ENCODE assay signal across 24 cellular contexts in the genomic region with DNA sequence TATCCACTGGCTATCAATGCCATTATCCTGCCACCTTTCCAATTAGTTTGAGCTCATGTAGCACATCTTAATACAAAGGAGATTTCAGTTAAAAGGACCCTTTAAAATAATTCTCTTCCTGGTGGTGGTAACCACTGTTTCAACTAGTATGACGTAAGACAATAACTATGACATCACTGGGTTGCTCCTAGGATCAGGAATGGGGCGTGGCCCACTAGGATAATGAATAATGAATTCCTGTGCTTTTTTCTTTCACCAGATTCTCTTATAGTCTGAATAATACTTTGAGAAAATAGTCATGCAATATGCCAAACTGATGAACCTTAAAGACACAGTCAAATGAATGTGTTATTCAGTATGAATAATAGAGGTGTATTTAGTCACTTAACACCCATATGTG. TPM values are rescaled to one million over a fixed set of nuclear protein-coding genes. Genes with fewer than 3 reads are reported as not detected.
DNase-seq lines count a peak whose midpoint lies in the region; ATAC-seq, FAIRE-seq and TF ChIP-seq lines count a peak whose summit lies in the region.
"Had no signal": no experiment of that assay in that cellular context is flagged by ENCODE, and none has a peak within 500 bp of the region (broad histone marks: within the 10 kb centered on the region; RNA-seq: fewer than 3 reads in every experiment).

No MANE protein-coding gene starts in this region.

- TF ChIP-seq CTCF in A673 (conservative IDR thresholded peaks at IDR 0.05; ENCODE audit: low read depth, low read length) (no peak), bronchial epithelial cell (IDR thresholded peaks at IDR 0.05; ENCODE audit: insufficient read depth, low read length, severe bottlenecking) (no peak), keratinocyte (optimal IDR thresholded peaks at IDR 0.05 in 1 of 3, IDR thresholded peaks at IDR 0.05 in 1 of 3, conservative IDR thresholded peaks at IDR 0.05 in 1 of 3; ENCODE audit: extremely low read depth in 1 of 3, insufficient read depth in 2 of 3, low read length in 3 of 3) (no peak)

- H3K79me2 ChIP-seq in keratinocyte (ENCODE audit: control insufficient read depth, insufficient read depth, low read length) (no peaks in the 10 kb centered on the region), mesendoderm (ENCODE audit: control insufficient read depth, insufficient read depth, low read length) (no peaks in the 10 kb centered on the region)

- H3K4me1 ChIP-seq in A673 (ENCODE audit: insufficient read depth, low read length, poor library complexity, severe bottlenecking) (peaks cover 14% of the 10 kb centered on the region), keratinocyte (ENCODE audit: control insufficient read depth, extremely low read depth, insufficient read depth, low read length) (no peaks in the 10 kb centered on the region), mesendoderm (ENCODE audit: control insufficient read depth, low read depth, low read length) (no peaks in the 10 kb centered on the region)
- H3K4me1 ChIP-seq: BLaER1 treated with 17β-estradiol and CSF1 and Interleukin-3, amounts not matched to agents 10 nM and 100 nM; SJCRH30 had no signal

- no peak overlapping the region for H2AFZ ChIP-seq in keratinocyte (ENCODE audit: control insufficient read depth, low read length)
- H2AFZ ChIP-seq: GM23338, PC-9 had no signal

- H3K23ac ChIP-seq in mesendoderm (ENCODE audit: low read length) = no peak overlapping the region

- no peak overlapping the region for H2BK5ac ChIP-seq in mesendoderm (ENCODE audit: low read length)

- H3K9me1 ChIP-seq in keratinocyte (ENCODE audit: control insufficient read depth, extremely low read depth, insufficient read depth, low read length) = no peaks in the 10 kb centered on the region

- H3K36me3 ChIP-seq in A673 (ENCODE audit: insufficient read depth, low read length, poor library complexity, severe bottlenecking) (no peaks in the 10 kb centered on the region), bronchial epithelial cell (ENCODE audit: control insufficient read depth, insufficient read depth, low read length) (no peaks in the 10 kb centered on the region), keratinocyte (ENCODE audit: control insufficient read depth in 2 of 2, extremely low read depth in 1 of 2, insufficient read depth in 2 of 2, low read length in 2 of 2) (no peaks in the 10 kb centered on the region), mesendoderm (ENCODE audit: control insufficient read depth, insufficient read depth, low read length) (no peaks in the 10 kb centered on the region)
- H3K36me3 ChIP-seq: BLaER1 treated with 17β-estradiol and CSF1 and Interleukin-3, amounts not matched to agents 10 nM and 100 nM; MG63; SJCRH30 had no signal

- no peak overlapping the region for H3K18ac ChIP-seq in mesendoderm (ENCODE audit: low read length)

- WGBS in mesendoderm (ENCODE audit: extremely low coverage, insufficient coverage, low lambda C conversion rate) = no CpG with 5 or more reads among the region's 2 CpGs

- dilution Hi-C loops in keratinocyte (cut with MboI; ENCODE audit: extremely low pct_ligation_motif_present, low sequenced_read_pairs) = no loop called here

- H3K79me1 ChIP-seq in mesendoderm (ENCODE audit: low read length) = no peaks in the 10 kb centered on the region

- H2BK15ac ChIP-seq in mesendoderm (replicated peaks; ENCODE audit: low read depth) = no peak overlapping the region

- DNase-seq in A673 (ENCODE audit: low spot score) (peak; percentile 24), ELR (ENCODE audit: low read depth) (peak; percentile 31), bronchial epithelial cell (ENCODE audit: low read depth) (peak; percentile 48), keratinocyte (ENCODE audit: low read depth, low spot score) (no peak), mesendoderm (no peak)
- no peak for DNase-seq in stimulated activated CD4-positive, alpha-beta T cell treated with anti-CD3 and anti-CD28 coated beads, Interleukin-12 subunit alpha, Interleukin-12 subunit beta, amount 100 ng/mL, for 4 hours
- DNase-seq: CD4-positive, alpha-beta T cell; DMS79; H9; HFFc6; KG1; MG63; NCI-H1105 treated with DMSO at 0.1 percent for 48 hours; NCI-H2029; NCI-H526 treated with DMSO at 0.1 percent for 48 hours; PC-9; SJCRH30 had no signal

- no peak for ATAC-seq in HG03439 (IDR thresholded peaks at IDR 0.05; ENCODE audit: unreplicated experiment)
- ATAC-seq: GM23338, Right ventricle myocardium inferior, SK-N-SH treated with all-trans-retinoic acid at 6 μM for 48 hours had no signal

- H3K4me3 ChIP-seq in A673 (ENCODE audit: low read depth, low read length, poor library complexity, severe bottlenecking) (no peak overlapping the region), bronchial epithelial cell (ENCODE audit: low read depth, low read length) (no peak overlapping the region), keratinocyte (ENCODE audit: control insufficient read depth in 2 of 3, extremely low read depth in 1 of 3, insufficient read depth in 2 of 3, low read depth in 1 of 3, low read length in 3 of 3) (no peak overlapping the region), mesendoderm (ENCODE audit: low read length) (no peak overlapping the region)
- H3K4me3 ChIP-seq: BLaER1 treated with 17β-estradiol and CSF1 and Interleukin-3, amounts not matched to agents 10 nM and 100 nM; GM23338; MG63; PC-9; SJCRH30 had no signal

- no peaks in the 10 kb centered on the region for H4K20me1 ChIP-seq in keratinocyte (ENCODE audit: control insufficient read depth, extremely low read depth, insufficient read depth, low read length)
- H4K20me1 ChIP-seq: BLaER1 treated with 17β-estradiol and CSF1 and Interleukin-3, amounts not matched to agents 10 nM and 100 nM had no signal

- intact Hi-C loops in A673 (cut with micrococcal nuclease; ENCODE audit: unreplicated experiment) = no loop called here

- FAIRE-seq in bronchial epithelial cell (lab: Jason Lieb, UNC) (no peak), keratinocyte (lab: Jason Lieb, UNC) (peak; percentile 23)
- FAIRE-seq: GM18507, HTR-8/SVneo had no signal

- H4K5ac ChIP-seq in mesendoderm (ENCODE audit: low read length) = no peak overlapping the region

- CTCF ChIA-PET in A673 (lab: Charles Lee) = no interaction called here

- no peak overlapping the region for H2AK5ac ChIP-seq in mesendoderm (ENCODE audit: low read length)

- H4K8ac ChIP-seq in mesendoderm (ENCODE audit: low read depth, low read length) = no peak overlapping the region

- no peak overlapping the region for H2BK120ac ChIP-seq in mesendoderm (ENCODE audit: low read depth, low read length)

- H3K27me3 ChIP-seq in A673 (replicated peaks; ENCODE audit: insufficient read depth, low read depth, low read length, poor library complexity) (no peaks in the 10 kb centered on the region), bronchial epithelial cell (ENCODE audit: control insufficient read depth, insufficient read depth, low read length) (no peaks in the 10 kb centered on the region), keratinocyte (ENCODE audit: control insufficient read depth, extremely low read depth, insufficient read depth, low read length) (no peaks in the 10 kb centered on the region), mesendoderm (ENCODE audit: insufficient read depth, low read length, poor library complexity) (no peaks in the 10 kb centered on the region)
- H3K27me3 ChIP-seq: BLaER1 treated with 17β-estradiol and CSF1 and Interleukin-3, amounts not matched to agents 10 nM and 100 nM; SJCRH30 had no signal

- H3K9me3 ChIP-seq in A673 (ENCODE audit: low read depth, low read length, poor library complexity, severe bottlenecking) (no peaks in the 10 kb centered on the region), keratinocyte (ENCODE audit: control insufficient read depth, low read depth, low read length) (no peaks in the 10 kb centered on the region)
- H3K9me3 ChIP-seq: BLaER1 treated with 17β-estradiol and CSF1 and Interleukin-3, amounts not matched to agents 10 nM and 100 nM; MG63; SJCRH30 had no signal

- H3K27ac ChIP-seq in A673 (ENCODE audit: low read depth, low read length, poor library complexity, severe bottlenecking) (peak overlapping the region; percentile 70), keratinocyte (ENCODE audit: control insufficient read depth, insufficient read depth, low read length) (no peak overlapping the region), mesendoderm (ENCODE audit: low read depth, low read length) (no peak overlapping the region)
- H3K27ac ChIP-seq: BLaER1 treated with 17β-estradiol and CSF1 and Interleukin-3, amounts not matched to agents 10 nM and 100 nM; PC-9; SJCRH30 had no signal

- no peak overlapping the region for H3K56ac ChIP-seq in mesendoderm (ENCODE audit: low read length)

- BruUV-seq in A673 (replicated peaks; lab: Mats Ljungman, UMichigan) = no TSS peak

- POLR2A ChIA-PET in A673 (lab: Charles Lee; ENCODE audit: low non-redundant PET) = interaction anchor here (0.6 kb wide), 1 partner anchor 604 kb away, joined by 4 read pairs; no protein-coding TSS in a partner anchor

- no peak overlapping the region for H3K4me2 ChIP-seq in keratinocyte (ENCODE audit: control insufficient read depth, extremely low read depth, insufficient read depth, low read depth, low read length)
- no peak overlapping the region for H3K4me2 ChIP-seq in mesendoderm (ENCODE audit: low read length)
- H3K4me2 ChIP-seq: BLaER1 treated with 17β-estradiol and CSF1 and Interleukin-3, amounts not matched to agents 10 nM and 100 nM; GM23338; PC-9 had no signal

- H3K4ac ChIP-seq in mesendoderm (ENCODE audit: low read depth, low read length) = no peak overlapping the region

- H3K9ac ChIP-seq in keratinocyte (ENCODE audit: control insufficient read depth, extremely low read depth, insufficient read depth, low read length) (no peak overlapping the region), mesendoderm (ENCODE audit: low read length) (no peak overlapping the region)
- H3K9ac ChIP-seq: BLaER1 treated with 17β-estradiol and CSF1 and Interleukin-3, amounts not matched to agents 10 nM and 100 nM had no signal

RNA-seq across cellular contexts. Expression of gene KIFAP3, which starts 10.6 kb away (rescaled TPM):
- 12.7 and 17.3 TPM in 2 replicates for total RNA-seq in A673 (2021)
- total RNA-seq in bronchial epithelial cell = 11.1 and 15.7 TPM in 2 replicates
- polyA plus RNA-seq in keratinocyte = 14.5 to 25.2 TPM (median 20.5 TPM) in 3 replicates
- 36.2 TPM for polyA plus RNA-seq in keratinocyte (2011; ENCODE audit: low read depth)
- 13.6 and 24.8 TPM in 2 replicates for polyA plus RNA-seq in keratinocyte (2011; cell fraction: cytosol; rRNA removed)
- 22.9 and 29.9 TPM in 2 replicates for polyA plus RNA-seq in keratinocyte (2011; cell fraction: nucleus; rRNA removed)
- polyA plus RNA-seq in keratinocyte (2012; ENCODE audit: low replicate concordance) = 22.5 and 25.9 TPM in 2 replicates
- 2.9 to 24.0 TPM (median 9.2 TPM) in 3 replicates for polyA minus RNA-seq in keratinocyte
- polyA minus RNA-seq in keratinocyte (2011; cell fraction: cytosol; rRNA and poly(A)+ RNA removed) = 10.7 TPM
- 15.4 and 24.0 TPM in 2 replicates for polyA minus RNA-seq in keratinocyte (2011; cell fraction: nucleus; rRNA and poly(A)+ RNA removed)
- polyA plus RNA-seq in mesendoderm (2013, experiment 1 of 2) = 4.1 TPM
- 3.9 TPM for polyA plus RNA-seq in mesendoderm (2013, experiment 2 of 2)

Comparison
In these comparisons a context has a peak if more than half of its experiments do, and no peak if none do; other contexts are left out.
1. DNase-seq: peak in A673 (single experiment), ELR (single experiment) and bronchial epithelial cell (single experiment); none in keratinocyte (single experiment), stimulated activated CD4-positive, alpha-beta T cell treated with anti-CD3 and anti-CD28 coated beads, Interleukin-12 subunit alpha, Interleukin-12 subunit beta, amount 100 ng/mL, for 4 hours (single experiment) and mesendoderm (single experiment).